ENCODE assay signal across 8 cellular contexts in the genomic region with DNA sequence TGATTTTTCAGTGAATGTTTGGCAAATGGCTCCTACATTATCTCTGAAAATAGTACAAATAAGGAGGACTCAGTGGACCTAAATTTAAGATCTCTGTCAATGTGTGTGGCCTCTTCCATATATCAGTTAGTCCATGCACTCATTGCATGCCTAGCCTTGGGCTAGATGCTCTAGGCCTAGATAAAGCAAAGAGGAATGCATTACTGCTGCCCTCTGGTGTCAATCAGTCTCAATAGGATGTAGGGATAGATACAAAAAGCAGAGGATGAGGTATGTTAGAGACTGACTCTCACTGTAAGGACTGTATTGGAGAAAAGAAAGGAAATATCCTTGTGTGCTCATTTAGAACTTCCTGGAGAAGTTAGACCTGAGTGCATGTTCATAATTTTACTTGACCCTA. TPM values are rescaled to one million over a fixed set of nuclear protein-coding genes. Genes with fewer than 3 reads are reported as not detected.
DNase-seq lines count a peak whose midpoint lies in the region; ATAC-seq and TF ChIP-seq lines count a peak whose summit lies in the region.

No MANE protein-coding gene starts in this region.

- H3K27me3 ChIP-seq in MM.1S (replicated peaks; ENCODE audit: insufficient read depth, low read length): no peaks in the 10 kb centered on the region

- intact Hi-C loops in activated CD4-positive, alpha-beta T cell treated with anti-CD3 and anti-CD28 coated beads, Interleukin-2, amount 10 ng/mL, durations not matched to agents 24 days and 14 days (cut with micrococcal nuclease): loop anchor here (10.0 kb wide), 1 partner anchor 306 kb away; no protein-coding TSS in a partner anchor
- intact Hi-C loops in posterior vena cava (cut with DNase I): loop anchor here in 1 of 2 donors (5.0 kb wide), 1 partner anchor 173 kb away; no protein-coding TSS in a partner anchor

- H3K4me2 ChIP-seq in MM.1S (ENCODE audit: low read depth, low read length): no peak overlapping the region

- no peaks in the 10 kb centered on the region for H3K27me3 Mint-ChIP-seq in activated CD4-positive, alpha-beta T cell treated with anti-CD3 and anti-CD28 coated beads, Interleukin-2, amount 10 ng/mL, durations not matched to agents 7 days and 5 days
- H3K27me3 Mint-ChIP-seq in activated CD4-positive, alpha-beta T cell treated with anti-CD3 and anti-CD28 coated beads, Interleukin-2, amount 10 ng/mL, durations not matched to agents 24 days and 14 days: no peaks in the 10 kb centered on the region
- H3K27me3 Mint-ChIP-seq in activated CD8-positive, alpha-beta T cell treated with anti-CD3 and anti-CD28 coated beads, Interleukin-2, amount 10 ng/mL, durations not matched to agents 7 days and 5 days (ENCODE audit: low read depth): no peaks in the 10 kb centered on the region
- H3K27me3 Mint-ChIP-seq in T-helper 2 cell treated with Interferon-gamma antibody and Interleukin-4, amounts not matched to agents 5 μg/mL and 100 μg/mL, for 36 hours (ENCODE audit: low read depth): no peaks in the 10 kb centered on the region

- peak; percentile 25 for DNase-seq in activated CD4-positive, alpha-beta T cell treated with anti-CD3 and anti-CD28 coated beads, Interleukin-2, amount 10 ng/mL, durations not matched to agents 7 days and 5 days
- no peak for DNase-seq in activated CD4-positive, alpha-beta T cell treated with anti-CD3 and anti-CD28 coated beads, Interleukin-2, amount 10 ng/mL, durations not matched to agents 24 days and 14 days
- peak; percentile 41 for DNase-seq in MM.1S
- DNase-seq in activated CD8-positive, alpha-beta T cell treated with anti-CD3 and anti-CD28 coated beads, Interleukin-2, amount 10 ng/mL, durations not matched to agents 7 days and 5 days: peak; percentile 32
- peak; percentile 78 for DNase-seq in kidney tubule cell (ENCODE audit: low spot score)
- no peak for DNase-seq in T-helper 2 cell treated with Interferon-gamma antibody and Interleukin-4, amounts not matched to agents 5 μg/mL and 100 μg/mL, for 36 hours (ENCODE audit: low spot score)
- DNase-seq in posterior vena cava (ENCODE audit: low spot score): no peak

- H3K9me3 Mint-ChIP-seq in activated CD4-positive, alpha-beta T cell treated with anti-CD3 and anti-CD28 coated beads, Interleukin-2, amount 10 ng/mL, durations not matched to agents 7 days and 5 days: peaks cover 6% of the 10 kb centered on the region
- no peaks in the 10 kb centered on the region for H3K9me3 Mint-ChIP-seq in activated CD4-positive, alpha-beta T cell treated with anti-CD3 and anti-CD28 coated beads, Interleukin-2, amount 10 ng/mL, durations not matched to agents 24 days and 14 days
- no peaks in the 10 kb centered on the region for H3K9me3 Mint-ChIP-seq in activated CD8-positive, alpha-beta T cell treated with anti-CD3 and anti-CD28 coated beads, Interleukin-2, amount 10 ng/mL, durations not matched to agents 7 days and 5 days (ENCODE audit: insufficient read depth)
- no peaks in the 10 kb centered on the region for H3K9me3 Mint-ChIP-seq in T-helper 2 cell treated with Interferon-gamma antibody and Interleukin-4, amounts not matched to agents 5 μg/mL and 100 μg/mL, for 36 hours

- H3K9me3 ChIP-seq in MM.1S (replicated peaks; ENCODE audit: insufficient read depth, low read length): no peaks in the 10 kb centered on the region

- no peaks in the 10 kb centered on the region for H3K79me2 ChIP-seq in MM.1S (ENCODE audit: low read length)

- no peaks in the 10 kb centered on the region for H3K36me3 Mint-ChIP-seq in activated CD4-positive, alpha-beta T cell treated with anti-CD3 and anti-CD28 coated beads, Interleukin-2, amount 10 ng/mL, durations not matched to agents 7 days and 5 days (ENCODE audit: low read depth)
- no peaks in the 10 kb centered on the region for H3K36me3 Mint-ChIP-seq in activated CD4-positive, alpha-beta T cell treated with anti-CD3 and anti-CD28 coated beads, Interleukin-2, amount 10 ng/mL, durations not matched to agents 24 days and 14 days (ENCODE audit: low read depth)
- H3K36me3 Mint-ChIP-seq in activated CD8-positive, alpha-beta T cell treated with anti-CD3 and anti-CD28 coated beads, Interleukin-2, amount 10 ng/mL, durations not matched to agents 7 days and 5 days (ENCODE audit: low read depth): no peaks in the 10 kb centered on the region
- no peaks in the 10 kb centered on the region for H3K36me3 Mint-ChIP-seq in T-helper 2 cell treated with Interferon-gamma antibody and Interleukin-4, amounts not matched to agents 5 μg/mL and 100 μg/mL, for 36 hours (ENCODE audit: low read depth)

- ATAC-seq in activated CD8-positive, alpha-beta T cell treated with anti-CD3 and anti-CD28 coated beads, Interleukin-2, amount 10 ng/mL, durations not matched to agents 7 days and 5 days: no peak
- no peak for ATAC-seq in GM21723 (IDR thresholded peaks at IDR 0.05; ENCODE audit: unreplicated experiment)

- POLR2A ChIA-PET in activated CD4-positive, alpha-beta T cell treated with anti-CD3 and anti-CD28 coated beads, Interleukin-2, amount 10 ng/mL, durations not matched to agents 7 days and 5 days (lab: Charles Lee): no interaction called here
- POLR2A ChIA-PET in activated CD8-positive, alpha-beta T cell treated with anti-CD3 and anti-CD28 coated beads, Interleukin-2, amount 10 ng/mL, durations not matched to agents 7 days and 5 days (lab: Charles Lee): no interaction called here

- no peaks in the 10 kb centered on the region for H3K9me2 ChIP-seq in MM.1S (replicated peaks; ENCODE audit: insufficient read depth, low read length)

- no peak overlapping the region for H3K4me3 Mint-ChIP-seq in activated CD4-positive, alpha-beta T cell treated with anti-CD3 and anti-CD28 coated beads, Interleukin-2, amount 10 ng/mL, durations not matched to agents 7 days and 5 days
- no peak overlapping the region for H3K4me3 Mint-ChIP-seq in activated CD4-positive, alpha-beta T cell treated with anti-CD3 and anti-CD28 coated beads, Interleukin-2, amount 10 ng/mL, durations not matched to agents 24 days and 14 days
- no peak overlapping the region for H3K4me3 Mint-ChIP-seq in activated CD8-positive, alpha-beta T cell treated with anti-CD3 and anti-CD28 coated beads, Interleukin-2, amount 10 ng/mL, durations not matched to agents 7 days and 5 days
- no peak overlapping the region for H3K4me3 Mint-ChIP-seq in T-helper 2 cell treated with Interferon-gamma antibody and Interleukin-4, amounts not matched to agents 5 μg/mL and 100 μg/mL, for 36 hours

- H3F3A ChIP-seq in MM.1S (ENCODE audit: insufficient read depth, low read length): no peaks in the 10 kb centered on the region

- no peak overlapping the region for H3K9ac ChIP-seq in MM.1S (ENCODE audit: low read length)

- CTCF ChIA-PET in activated CD4-positive, alpha-beta T cell treated with anti-CD3 and anti-CD28 coated beads, Interleukin-2, amount 10 ng/mL, durations not matched to agents 7 days and 5 days (lab: Charles Lee): interaction anchor here (0.6 kb wide), 1 partner anchor 448 kb away, joined by 3 read pairs; no protein-coding TSS in a partner anchor
- CTCF ChIA-PET in activated CD8-positive, alpha-beta T cell treated with anti-CD3 and anti-CD28 coated beads, Interleukin-2, amount 10 ng/mL, durations not matched to agents 7 days and 5 days (lab: Charles Lee): no interaction called here

- peak; percentile 50 for TF ChIP-seq CTCF in MM.1S (IDR thresholded peaks at IDR 0.05; ENCODE audit: low read length)

- H3K4me3 ChIP-seq in MM.1S (ENCODE audit: low read length): no peak overlapping the region

- H2AFZ ChIP-seq in MM.1S (ENCODE audit: low read length): no peak overlapping the region

- no peak overlapping the region for H3K27ac Mint-ChIP-seq in activated CD4-positive, alpha-beta T cell treated with anti-CD3 and anti-CD28 coated beads, Interleukin-2, amount 10 ng/mL, durations not matched to agents 7 days and 5 days
- H3K27ac Mint-ChIP-seq in activated CD4-positive, alpha-beta T cell treated with anti-CD3 and anti-CD28 coated beads, Interleukin-2, amount 10 ng/mL, durations not matched to agents 24 days and 14 days: no peak overlapping the region
- no peak overlapping the region for H3K27ac Mint-ChIP-seq in activated CD8-positive, alpha-beta T cell treated with anti-CD3 and anti-CD28 coated beads, Interleukin-2, amount 10 ng/mL, durations not matched to agents 7 days and 5 days
- H3K27ac Mint-ChIP-seq in T-helper 2 cell treated with Interferon-gamma antibody and Interleukin-4, amounts not matched to agents 5 μg/mL and 100 μg/mL, for 36 hours: no peak overlapping the region

- H3K36me3 ChIP-seq in MM.1S (replicated peaks; ENCODE audit: insufficient read depth, low read length): no peaks in the 10 kb centered on the region

- H3K27ac ChIP-seq in MM.1S (ENCODE audit: low read length): no peak overlapping the region

- no peaks in the 10 kb centered on the region for H4K20me1 ChIP-seq in MM.1S (ENCODE audit: insufficient read depth, low read length)

- H3K4me1 Mint-ChIP-seq in activated CD4-positive, alpha-beta T cell treated with anti-CD3 and anti-CD28 coated beads, Interleukin-2, amount 10 ng/mL, durations not matched to agents 7 days and 5 days: no peaks in the 10 kb centered on the region
- H3K4me1 Mint-ChIP-seq in activated CD4-positive, alpha-beta T cell treated with anti-CD3 and anti-CD28 coated beads, Interleukin-2, amount 10 ng/mL, durations not matched to agents 24 days and 14 days: no peaks in the 10 kb centered on the region
- H3K4me1 Mint-ChIP-seq in activated CD8-positive, alpha-beta T cell treated with anti-CD3 and anti-CD28 coated beads, Interleukin-2, amount 10 ng/mL, durations not matched to agents 7 days and 5 days (ENCODE audit: low read depth): no peaks in the 10 kb centered on the region
- H3K4me1 Mint-ChIP-seq in T-helper 2 cell treated with Interferon-gamma antibody and Interleukin-4, amounts not matched to agents 5 μg/mL and 100 μg/mL, for 36 hours (ENCODE audit: low read depth): no peaks in the 10 kb centered on the region

- no peaks in the 10 kb centered on the region for H3K4me1 ChIP-seq in MM.1S (ENCODE audit: low read length)

RNA-seq across cellular contexts. Expression of a gene that starts 42.0 kb away (rescaled TPM):
- not detected for total RNA-seq in activated CD4-positive, alpha-beta T cell treated with anti-CD3 and anti-CD28 coated beads, Interleukin-2, amount 10 ng/mL, durations not matched to agents 7 days and 5 days
- total RNA-seq in activated CD4-positive, alpha-beta T cell treated with anti-CD3 and anti-CD28 coated beads, Interleukin-2, amount 10 ng/mL, durations not matched to agents 24 days and 14 days: not detected in 2 replicates
- not detected for total RNA-seq in activated CD8-positive, alpha-beta T cell treated with anti-CD3 and anti-CD28 coated beads, Interleukin-2, amount 10 ng/mL, durations not matched to agents 7 days and 5 days
- total RNA-seq in posterior vena cava: 1 to 10 TPM; 1.2 to 1.4 TPM

RNA-seq across cellular contexts. Expression of a gene that starts 52.4 kb away (rescaled TPM):
- total RNA-seq in activated CD4-positive, alpha-beta T cell treated with anti-CD3 and anti-CD28 coated beads, Interleukin-2, amount 10 ng/mL, durations not matched to agents 7 days and 5 days: not detected
- 0.28 TPM in 1 of 2 replicates, not detected in the other for total RNA-seq in activated CD4-positive, alpha-beta T cell treated with anti-CD3 and anti-CD28 coated beads, Interleukin-2, amount 10 ng/mL, durations not matched to agents 24 days and 14 days
- total RNA-seq in activated CD8-positive, alpha-beta T cell treated with anti-CD3 and anti-CD28 coated beads, Interleukin-2, amount 10 ng/mL, durations not matched to agents 7 days and 5 days: not detected
- 100 to 1,000 TPM in 1 of 2 donors, 10 to 100 TPM in 1; 50.3 to 190 TPM for total RNA-seq in posterior vena cava

Comparison
In these comparisons a context has a peak if more than half of its experiments do, and no peak if none do; other contexts are left out.
1. DNase-seq: peak in activated CD4-positive, alpha-beta T cell treated with anti-CD3 and anti-CD28 coated beads, Interleukin-2, amount 10 ng/mL, durations not matched to agents 7 days and 5 days (single experiment), MM.1S (single experiment), activated CD8-positive, alpha-beta T cell treated with anti-CD3 and anti-CD28 coated beads, Interleukin-2, amount 10 ng/mL, durations not matched to agents 7 days and 5 days (single experiment) and kidney tubule cell (single experiment); none in activated CD4-positive, alpha-beta T cell treated with anti-CD3 and anti-CD28 coated beads, Interleukin-2, amount 10 ng/mL, durations not matched to agents 24 days and 14 days (single experiment), T-helper 2 cell treated with Interferon-gamma antibody and Interleukin-4, amounts not matched to agents 5 μg/mL and 100 μg/mL, for 36 hours (single experiment) and posterior vena cava (single experiment).
2. RNA of a gene that starts 52.4 kb away (total RNA-seq): 50.3 to 190 TPM in posterior vena cava; 0.28 TPM in activated CD4-positive, alpha-beta T cell treated with anti-CD3 and anti-CD28 coated beads, Interleukin-2, amount 10 ng/mL, durations not matched to agents 24 days and 14 days, not detected in activated CD4-positive, alpha-beta T cell treated with anti-CD3 and anti-CD28 coated beads, Interleukin-2, amount 10 ng/mL, durations not matched to agents 7 days and 5 days and not detected in activated CD8-positive, alpha-beta T cell treated with anti-CD3 and anti-CD28 coated beads, Interleukin-2, amount 10 ng/mL, durations not matched to agents 7 days and 5 days; every median in the first group is over 10 times any median in the second.